1 cellular context compared by ENCODE assay signal in genomic region chr9:33843312-33843950, GRCh38.
TF ChIP-seq lines count a peak whose summit lies in the region.

No MANE protein-coding gene starts in this region.

TF ChIP-seq in SK-N-SH, 30 proteins besides CTCF, POLR2A, EP300 and RAD21 (continued from another document):
- TF ChIP-seq USF2 (IDR thresholded peaks at IDR 0.05; ENCODE audit: borderline replicate concordance, low read depth, low read length): no peak
- no peak for TF ChIP-seq ZBTB33 (IDR thresholded peaks at IDR 0.05; ENCODE audit: borderline replicate concordance, low read depth)
- TF ChIP-seq TCF12 (IDR thresholded peaks at IDR 0.05): no peak
- no peak for TF ChIP-seq RFX5 (IDR thresholded peaks at IDR 0.05; ENCODE audit: low read length)
- no peak for TF ChIP-seq TAF1 (IDR thresholded peaks at IDR 0.05; ENCODE audit: borderline replicate concordance, low read depth, low read length)
- no peak for TF ChIP-seq YY1 (IDR thresholded peaks at IDR 0.05; ENCODE audit: low read depth)
- TF ChIP-seq GATA2 (CRISPR knock-in tag; IDR thresholded peaks at IDR 0.05): no peak
- TF ChIP-seq FOXJ3 (CRISPR knock-in tag; IDR thresholded peaks at IDR 0.05): no peak
